Comparison of ENCODE assay signal across 8 cellular contexts in genomic region chr13:76903544-76904162, GRCh38.
DNase-seq lines count a peak whose midpoint lies in the region; ATAC-seq and TF ChIP-seq lines count a peak whose summit lies in the region.

No MANE protein-coding gene starts in this region.

- peak; percentile 61 for DNase-seq in AG08396 (ENCODE audit: low spot score)
- DNase-seq in NCI-H2171 (lab: John Stamatoyannopoulos, UW), result peak; percentile 61
- DNase-seq in cardiac fibroblast (ENCODE audit: low read depth in 2 of 2), result peak; percentile 87 to 90
- peak; percentile 51 for DNase-seq in kidney glomerular epithelial cell (lab: John Stamatoyannopoulos, UW)
- DNase-seq in stimulated activated CD4-positive, alpha-beta T cell treated with anti-CD3 and anti-CD28 coated beads, Interleukin-4, amount 100 ng/mL, for 4 hours, result peak; percentile 53 to 65

- no peak overlapping the region for H3K4me3 ChIP-seq in WI38 (ENCODE audit: low read depth, low read length)
- H3K4me3 ChIP-seq in cardiac fibroblast (replicated peaks in 1 of 2; ENCODE audit: low read depth in 2 of 2, low read length in 2 of 2), result no peak overlapping the region

- TF ChIP-seq CTCF in WI38 (IDR thresholded peaks at IDR 0.05; ENCODE audit: low read depth, low read length), result peak; percentile 99
- peak; percentile 99 for TF ChIP-seq CTCF in cardiac fibroblast (IDR thresholded peaks at IDR 0.05; ENCODE audit: low read depth, low read length)

- ATAC-seq in GM18870 (IDR thresholded peaks at IDR 0.05; ENCODE audit: unreplicated experiment) (peak; percentile 97), HG03066 (IDR thresholded peaks at IDR 0.05; ENCODE audit: low read depth, unreplicated experiment) (peak; percentile 94)
